Comparison of ENCODE assay signal across 2 cellular contexts in genomic region chr17:81232616-81233241, GRCh38.
TF ChIP-seq lines count a peak whose summit lies in the region.

No MANE protein-coding gene starts in this region.

TF ChIP-seq in HepG2, 621 proteins besides CTCF, POLR2A, EP300 and RAD21:
- 0 out of 2 replicates have a peak, but pooled peaks have one; percentile 27 for TF ChIP-seq RBFOX2 (IDR thresholded peaks at IDR 0.05; ENCODE audit: low read depth, low read length)
- peak; percentile 19 for TF ChIP-seq AGO2 (optimal IDR thresholded peaks at IDR 0.05; ENCODE audit: low read depth, low read length)
- TF ChIP-seq MTF2 (CRISPR knock-in tag; IDR thresholded peaks at IDR 0.05; ENCODE audit: borderline replicate concordance): no peak

TF ChIP-seq in K562, 482 proteins besides CTCF, POLR2A, EP300 and RAD21:
- no peak for TF ChIP-seq USF2 (CRISPR knock-in tag; IDR thresholded peaks at IDR 0.05)
- TF ChIP-seq RBFOX2 (IDR thresholded peaks at IDR 0.05; ENCODE audit: low read depth, low read length): peak; percentile 18; the same call in 1 of the 2 replicates
- TF ChIP-seq CEBPB (tag; IDR thresholded peaks at IDR 0.05): no peak
TF ChIP-seq in K562: peak in this region for 1.
